In the genomic region with DNA sequence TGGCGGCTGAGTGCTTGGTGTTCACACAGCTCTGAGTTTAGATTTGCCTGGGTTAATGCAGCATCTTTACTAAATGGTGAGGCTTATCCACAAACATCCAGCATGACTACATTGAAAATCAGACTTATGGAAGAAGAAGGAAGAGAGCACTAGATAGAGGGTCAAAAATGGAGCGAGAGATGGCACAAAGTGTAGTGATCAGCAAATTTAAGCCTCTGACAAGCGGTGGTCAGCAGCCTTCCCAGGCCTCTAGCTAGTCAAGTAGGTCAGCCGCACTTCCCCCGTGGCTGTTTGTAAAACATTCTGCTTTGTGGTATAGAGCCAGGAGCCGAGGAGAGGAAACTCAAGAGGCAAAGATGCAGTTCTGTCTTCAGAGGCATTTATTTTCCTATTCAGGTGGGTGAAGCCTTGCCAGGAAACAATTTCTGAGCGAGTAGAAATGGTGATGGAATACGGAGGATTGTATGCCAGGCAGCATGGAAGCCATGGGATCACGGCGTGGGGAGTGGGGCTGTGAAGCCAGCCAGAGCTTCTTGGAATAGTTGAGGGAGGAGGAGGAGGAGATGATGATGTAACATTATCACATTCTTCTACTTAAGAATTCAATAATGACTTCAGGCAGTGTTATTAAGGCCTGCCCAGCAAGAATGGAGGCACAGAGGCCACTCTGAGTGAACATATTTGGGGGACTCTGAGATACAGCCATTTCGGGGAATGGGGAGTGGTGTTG, we compare ENCODE assay signal across 2 cellular contexts.
A peak's percentile ranks its signal among the peaks of the same experiment; 100 is the strongest.
TF ChIP-seq lines count a peak whose summit lies in the region.

No MANE protein-coding gene starts in this region.

TF ChIP-seq in HepG2, 621 proteins besides CTCF, POLR2A, EP300 and RAD21:
- TF ChIP-seq MAFF (IDR thresholded peaks at IDR 0.05; ENCODE audit: low read depth, low read length) (peak; percentile 56), HNRNPK (IDR thresholded peaks at IDR 0.05; ENCODE audit: low read depth, low read length, poor library complexity, severe bottlenecking) (no peak), MAFK (conservative IDR thresholded peaks at IDR 0.05 in 1 of 2, IDR thresholded peaks at IDR 0.05 in 1 of 2; ENCODE audit: low read length in 2 of 2) (peak; percentile 76 to 78; a peak in 3 of 4 replicates), HHEX (CRISPR knock-in tag; IDR thresholded peaks at IDR 0.05) (no peak), ZNF660 (CRISPR knock-in tag; IDR thresholded peaks at IDR 0.05; ENCODE audit: borderline replicate concordance, low read depth) (no peak), ZNF547 (CRISPR knock-in tag; IDR thresholded peaks at IDR 0.05) (no peak), ZNF782 (CRISPR knock-in tag; IDR thresholded peaks at IDR 0.05; ENCODE audit: borderline replicate concordance) (no peak), THRA (CRISPR knock-in tag; IDR thresholded peaks at IDR 0.05; ENCODE audit: borderline replicate concordance) (no peak), SRY (CRISPR knock-in tag; IDR thresholded peaks at IDR 0.05) (no peak), IRF2 (CRISPR knock-in tag; IDR thresholded peaks at IDR 0.05) (no peak), ZNF101 (CRISPR knock-in tag; IDR thresholded peaks at IDR 0.05; ENCODE audit: borderline replicate concordance, low read depth) (no peak), ZNF709 (CRISPR knock-in tag; IDR thresholded peaks at IDR 0.05) (no peak), SRSF1 (optimal IDR thresholded peaks at IDR 0.05; ENCODE audit: low read depth, low read length) (no peak)

TF ChIP-seq in K562, 482 proteins besides CTCF, POLR2A, EP300 and RAD21:
- TF ChIP-seq ZNF316 (IDR thresholded peaks at IDR 0.05) (peak; percentile 67), ZNF224 (CRISPR knock-in tag; IDR thresholded peaks at IDR 0.05) (no peak), ZNF24 (IDR thresholded peaks at IDR 0.05) (no peak), ZNF232 (CRISPR knock-in tag; IDR thresholded peaks at IDR 0.05) (no peak), CEBPG (CRISPR knock-in tag; IDR thresholded peaks at IDR 0.05) (no peak), CEBPG (tag; conservative IDR thresholded peaks at IDR 0.05 in 1 of 2, IDR thresholded peaks at IDR 0.05 in 1 of 2) (peak in 1 of 2 experiments; percentile 45; a peak in 1 of 4 replicates), ASH1L (IDR thresholded peaks at IDR 0.05; ENCODE audit: borderline replicate concordance, low read depth, partially characterized antibody) (no peak)
- TF ChIP-seq, protein P1, sequence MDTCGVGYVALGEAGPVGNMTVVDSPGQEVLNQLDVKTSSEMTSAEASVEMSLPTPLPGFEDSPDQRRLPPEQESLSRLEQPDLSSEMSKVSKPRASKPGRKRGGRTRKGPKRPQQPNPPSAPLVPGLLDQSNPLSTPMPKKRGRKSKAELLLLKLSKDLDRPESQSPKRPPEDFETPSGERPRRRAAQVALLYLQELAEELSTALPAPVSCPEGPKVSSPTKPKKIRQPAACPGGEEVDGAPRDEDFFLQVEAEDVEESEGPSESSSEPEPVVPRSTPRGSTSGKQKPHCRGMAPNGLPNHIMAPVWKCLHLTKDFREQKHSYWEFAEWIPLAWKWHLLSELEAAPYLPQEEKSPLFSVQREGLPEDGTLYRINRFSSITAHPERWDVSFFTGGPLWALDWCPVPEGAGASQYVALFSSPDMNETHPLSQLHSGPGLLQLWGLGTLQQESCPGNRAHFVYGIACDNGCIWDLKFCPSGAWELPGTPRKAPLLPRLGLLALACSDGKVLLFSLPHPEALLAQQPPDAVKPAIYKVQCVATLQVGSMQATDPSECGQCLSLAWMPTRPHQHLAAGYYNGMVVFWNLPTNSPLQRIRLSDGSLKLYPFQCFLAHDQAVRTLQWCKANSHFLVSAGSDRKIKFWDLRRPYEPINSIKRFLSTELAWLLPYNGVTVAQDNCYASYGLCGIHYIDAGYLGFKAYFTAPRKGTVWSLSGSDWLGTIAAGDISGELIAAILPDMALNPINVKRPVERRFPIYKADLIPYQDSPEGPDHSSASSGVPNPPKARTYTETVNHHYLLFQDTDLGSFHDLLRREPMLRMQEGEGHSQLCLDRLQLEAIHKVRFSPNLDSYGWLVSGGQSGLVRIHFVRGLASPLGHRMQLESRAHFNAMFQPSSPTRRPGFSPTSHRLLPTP (IDR thresholded peaks at IDR 0.05; ENCODE audit: borderline replicate concordance, extremely low read depth, insufficient read length) = no peak
- TF ChIP-seq, protein P2, sequence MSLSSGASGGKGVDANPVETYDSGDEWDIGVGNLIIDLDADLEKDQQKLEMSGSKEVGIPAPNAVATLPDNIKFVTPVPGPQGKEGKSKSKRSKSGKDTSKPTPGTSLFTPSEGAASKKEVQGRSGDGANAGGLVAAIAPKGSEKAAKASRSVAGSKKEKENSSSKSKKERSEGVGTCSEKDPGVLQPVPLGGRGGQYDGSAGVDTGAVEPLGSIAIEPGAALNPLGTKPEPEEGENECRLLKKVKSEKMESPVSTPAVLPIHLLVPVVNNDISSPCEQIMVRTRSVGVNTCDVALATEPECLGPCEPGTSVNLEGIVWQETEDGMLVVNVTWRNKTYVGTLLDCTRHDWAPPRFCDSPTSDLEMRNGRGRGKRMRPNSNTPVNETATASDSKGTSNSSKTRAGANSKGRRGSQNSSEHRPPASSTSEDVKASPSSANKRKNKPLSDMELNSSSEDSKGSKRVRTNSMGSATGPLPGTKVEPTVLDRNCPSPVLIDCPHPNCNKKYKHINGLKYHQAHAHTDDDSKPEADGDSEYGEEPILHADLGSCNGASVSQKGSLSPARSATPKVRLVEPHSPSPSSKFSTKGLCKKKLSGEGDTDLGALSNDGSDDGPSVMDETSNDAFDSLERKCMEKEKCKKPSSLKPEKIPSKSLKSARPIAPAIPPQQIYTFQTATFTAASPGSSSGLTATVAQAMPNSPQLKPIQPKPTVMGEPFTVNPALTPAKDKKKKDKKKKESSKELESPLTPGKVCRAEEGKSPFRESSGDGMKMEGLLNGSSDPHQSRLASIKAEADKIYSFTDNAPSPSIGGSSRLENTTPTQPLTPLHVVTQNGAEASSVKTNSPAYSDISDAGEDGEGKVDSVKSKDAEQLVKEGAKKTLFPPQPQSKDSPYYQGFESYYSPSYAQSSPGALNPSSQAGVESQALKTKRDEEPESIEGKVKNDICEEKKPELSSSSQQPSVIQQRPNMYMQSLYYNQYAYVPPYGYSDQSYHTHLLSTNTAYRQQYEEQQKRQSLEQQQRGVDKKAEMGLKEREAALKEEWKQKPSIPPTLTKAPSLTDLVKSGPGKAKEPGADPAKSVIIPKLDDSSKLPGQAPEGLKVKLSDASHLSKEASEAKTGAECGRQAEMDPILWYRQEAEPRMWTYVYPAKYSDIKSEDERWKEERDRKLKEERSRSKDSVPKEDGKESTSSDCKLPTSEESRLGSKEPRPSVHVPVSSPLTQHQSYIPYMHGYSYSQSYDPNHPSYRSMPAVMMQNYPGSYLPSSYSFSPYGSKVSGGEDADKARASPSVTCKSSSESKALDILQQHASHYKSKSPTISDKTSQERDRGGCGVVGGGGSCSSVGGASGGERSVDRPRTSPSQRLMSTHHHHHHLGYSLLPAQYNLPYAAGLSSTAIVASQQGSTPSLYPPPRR (CRISPR knock-in tag; IDR thresholded peaks at IDR 0.05; ENCODE audit: borderline replicate concordance) = no peak
- TF ChIP-seq, protein P3, sequence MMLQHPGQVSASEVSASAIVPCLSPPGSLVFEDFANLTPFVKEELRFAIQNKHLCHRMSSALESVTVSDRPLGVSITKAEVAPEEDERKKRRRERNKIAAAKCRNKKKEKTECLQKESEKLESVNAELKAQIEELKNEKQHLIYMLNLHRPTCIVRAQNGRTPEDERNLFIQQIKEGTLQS (IDR thresholded peaks at IDR 0.05) = peak; percentile 78
- TF ChIP-seq, protein P3 (CRISPR knock-in tag; conservative IDR thresholded peaks at IDR 0.05) = no peak
- TF ChIP-seq, protein P4, sequence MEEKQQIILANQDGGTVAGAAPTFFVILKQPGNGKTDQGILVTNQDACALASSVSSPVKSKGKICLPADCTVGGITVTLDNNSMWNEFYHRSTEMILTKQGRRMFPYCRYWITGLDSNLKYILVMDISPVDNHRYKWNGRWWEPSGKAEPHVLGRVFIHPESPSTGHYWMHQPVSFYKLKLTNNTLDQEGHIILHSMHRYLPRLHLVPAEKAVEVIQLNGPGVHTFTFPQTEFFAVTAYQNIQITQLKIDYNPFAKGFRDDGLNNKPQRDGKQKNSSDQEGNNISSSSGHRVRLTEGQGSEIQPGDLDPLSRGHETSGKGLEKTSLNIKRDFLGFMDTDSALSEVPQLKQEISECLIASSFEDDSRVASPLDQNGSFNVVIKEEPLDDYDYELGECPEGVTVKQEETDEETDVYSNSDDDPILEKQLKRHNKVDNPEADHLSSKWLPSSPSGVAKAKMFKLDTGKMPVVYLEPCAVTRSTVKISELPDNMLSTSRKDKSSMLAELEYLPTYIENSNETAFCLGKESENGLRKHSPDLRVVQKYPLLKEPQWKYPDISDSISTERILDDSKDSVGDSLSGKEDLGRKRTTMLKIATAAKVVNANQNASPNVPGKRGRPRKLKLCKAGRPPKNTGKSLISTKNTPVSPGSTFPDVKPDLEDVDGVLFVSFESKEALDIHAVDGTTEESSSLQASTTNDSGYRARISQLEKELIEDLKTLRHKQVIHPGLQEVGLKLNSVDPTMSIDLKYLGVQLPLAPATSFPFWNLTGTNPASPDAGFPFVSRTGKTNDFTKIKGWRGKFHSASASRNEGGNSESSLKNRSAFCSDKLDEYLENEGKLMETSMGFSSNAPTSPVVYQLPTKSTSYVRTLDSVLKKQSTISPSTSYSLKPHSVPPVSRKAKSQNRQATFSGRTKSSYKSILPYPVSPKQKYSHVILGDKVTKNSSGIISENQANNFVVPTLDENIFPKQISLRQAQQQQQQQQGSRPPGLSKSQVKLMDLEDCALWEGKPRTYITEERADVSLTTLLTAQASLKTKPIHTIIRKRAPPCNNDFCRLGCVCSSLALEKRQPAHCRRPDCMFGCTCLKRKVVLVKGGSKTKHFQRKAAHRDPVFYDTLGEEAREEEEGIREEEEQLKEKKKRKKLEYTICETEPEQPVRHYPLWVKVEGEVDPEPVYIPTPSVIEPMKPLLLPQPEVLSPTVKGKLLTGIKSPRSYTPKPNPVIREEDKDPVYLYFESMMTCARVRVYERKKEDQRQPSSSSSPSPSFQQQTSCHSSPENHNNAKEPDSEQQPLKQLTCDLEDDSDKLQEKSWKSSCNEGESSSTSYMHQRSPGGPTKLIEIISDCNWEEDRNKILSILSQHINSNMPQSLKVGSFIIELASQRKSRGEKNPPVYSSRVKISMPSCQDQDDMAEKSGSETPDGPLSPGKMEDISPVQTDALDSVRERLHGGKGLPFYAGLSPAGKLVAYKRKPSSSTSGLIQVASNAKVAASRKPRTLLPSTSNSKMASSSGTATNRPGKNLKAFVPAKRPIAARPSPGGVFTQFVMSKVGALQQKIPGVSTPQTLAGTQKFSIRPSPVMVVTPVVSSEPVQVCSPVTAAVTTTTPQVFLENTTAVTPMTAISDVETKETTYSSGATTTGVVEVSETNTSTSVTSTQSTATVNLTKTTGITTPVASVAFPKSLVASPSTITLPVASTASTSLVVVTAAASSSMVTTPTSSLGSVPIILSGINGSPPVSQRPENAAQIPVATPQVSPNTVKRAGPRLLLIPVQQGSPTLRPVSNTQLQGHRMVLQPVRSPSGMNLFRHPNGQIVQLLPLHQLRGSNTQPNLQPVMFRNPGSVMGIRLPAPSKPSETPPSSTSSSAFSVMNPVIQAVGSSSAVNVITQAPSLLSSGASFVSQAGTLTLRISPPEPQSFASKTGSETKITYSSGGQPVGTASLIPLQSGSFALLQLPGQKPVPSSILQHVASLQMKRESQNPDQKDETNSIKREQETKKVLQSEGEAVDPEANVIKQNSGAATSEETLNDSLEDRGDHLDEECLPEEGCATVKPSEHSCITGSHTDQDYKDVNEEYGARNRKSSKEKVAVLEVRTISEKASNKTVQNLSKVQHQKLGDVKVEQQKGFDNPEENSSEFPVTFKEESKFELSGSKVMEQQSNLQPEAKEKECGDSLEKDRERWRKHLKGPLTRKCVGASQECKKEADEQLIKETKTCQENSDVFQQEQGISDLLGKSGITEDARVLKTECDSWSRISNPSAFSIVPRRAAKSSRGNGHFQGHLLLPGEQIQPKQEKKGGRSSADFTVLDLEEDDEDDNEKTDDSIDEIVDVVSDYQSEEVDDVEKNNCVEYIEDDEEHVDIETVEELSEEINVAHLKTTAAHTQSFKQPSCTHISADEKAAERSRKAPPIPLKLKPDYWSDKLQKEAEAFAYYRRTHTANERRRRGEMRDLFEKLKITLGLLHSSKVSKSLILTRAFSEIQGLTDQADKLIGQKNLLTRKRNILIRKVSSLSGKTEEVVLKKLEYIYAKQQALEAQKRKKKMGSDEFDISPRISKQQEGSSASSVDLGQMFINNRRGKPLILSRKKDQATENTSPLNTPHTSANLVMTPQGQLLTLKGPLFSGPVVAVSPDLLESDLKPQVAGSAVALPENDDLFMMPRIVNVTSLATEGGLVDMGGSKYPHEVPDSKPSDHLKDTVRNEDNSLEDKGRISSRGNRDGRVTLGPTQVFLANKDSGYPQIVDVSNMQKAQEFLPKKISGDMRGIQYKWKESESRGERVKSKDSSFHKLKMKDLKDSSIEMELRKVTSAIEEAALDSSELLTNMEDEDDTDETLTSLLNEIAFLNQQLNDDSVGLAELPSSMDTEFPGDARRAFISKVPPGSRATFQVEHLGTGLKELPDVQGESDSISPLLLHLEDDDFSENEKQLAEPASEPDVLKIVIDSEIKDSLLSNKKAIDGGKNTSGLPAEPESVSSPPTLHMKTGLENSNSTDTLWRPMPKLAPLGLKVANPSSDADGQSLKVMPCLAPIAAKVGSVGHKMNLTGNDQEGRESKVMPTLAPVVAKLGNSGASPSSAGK (IDR thresholded peaks at IDR 0.05) = 0 out of 2 replicates have a peak, but pooled peaks have one; percentile 15
